In genomic region chr6:55756711-55757110, GRCh38 we compare ENCODE assay signal across 24 cellular contexts.
DNase-seq lines count a peak whose midpoint lies in the region; FAIRE-seq and TF ChIP-seq lines count a peak whose summit lies in the region.
"Had no signal": no experiment of that assay in that cellular context is flagged by ENCODE, and none has a peak within 500 bp of the region (broad histone marks: within the 10 kb centered on the region; RNA-seq: fewer than 3 reads in every experiment).

No MANE protein-coding gene starts in this region.

- H3K9ac ChIP-seq in adipocyte (ENCODE audit: low read length) (peak overlapping the region; percentile 62), subcutaneous abdominal adipose tissue (ENCODE audit: low read length in 5 of 5) (no peak overlapping the region), kidney (ENCODE audit: low read length in 2 of 2) (no peak overlapping the region), Karpas-422 (ENCODE audit: low read length) (no peak overlapping the region)
- H3K9ac ChIP-seq: BLaER1, KMS-11 had no signal

- H3K36me3 ChIP-seq in adipocyte (ENCODE audit: control insufficient read depth, insufficient read depth, low read length, severe bottlenecking) (no peaks in the 10 kb centered on the region), subcutaneous abdominal adipose tissue (ENCODE audit: control insufficient read depth in 5 of 5, insufficient read depth in 5 of 5, low read length in 5 of 5) (no peaks in the 10 kb centered on the region), vagina (no peaks in the 10 kb centered on the region), kidney (ENCODE audit: control insufficient read depth in 1 of 2, insufficient read depth in 2 of 2, low read length in 2 of 2) (no peaks in the 10 kb centered on the region), Karpas-422 (ENCODE audit: insufficient read depth, low read length) (no peaks in the 10 kb centered on the region)
- H3K36me3 ChIP-seq: BLaER1 had no signal

- DNase-seq in adipocyte (ENCODE audit: low read depth) = no peak
- DNase-seq in cardiac fibroblast (ENCODE audit: low read depth in 2 of 2) = peak; percentile 5 to 33
- peak; percentile 25 for DNase-seq in iris pigment epithelial cell (ENCODE audit: low read depth)
- no peak for DNase-seq in vagina (ENCODE audit: extremely low spot score in 2 of 2)
- DNase-seq in kidney = no peak
- no peak for DNase-seq in Karpas-422
- DNase-seq: Caco-2; CD4-positive, alpha-beta T cell; DMS 273 treated with DMSO at 0.1 percent for 48 hours; DMS79 treated with DMSO at 0.1 percent for 48 hours; GOT3; MV-4-11; NCI-H1105 treated with DMSO at 0.1 percent for 48 hours; NCI-H2081; NCI-H2171; NCI-H345; NCI-H524 treated with DMSO at 0.1 percent for 48 hours; NCI-H82; Right ventricle myocardium superior had no signal

- H3K4me3 ChIP-seq in adipocyte (ENCODE audit: low read length) (no peak overlapping the region), cardiac fibroblast (replicated peaks in 1 of 2; ENCODE audit: low read depth in 2 of 2, low read length in 2 of 2) (no peak overlapping the region), subcutaneous abdominal adipose tissue (ENCODE audit: low read depth in 1 of 5, low read length in 5 of 5) (no peak overlapping the region), vagina (no peak overlapping the region), kidney (ENCODE audit: low read length in 2 of 2) (no peak overlapping the region), Karpas-422 (ENCODE audit: low read length) (no peak overlapping the region)
- H3K4me3 ChIP-seq: BLaER1, GM12878 had no signal

- H3K4me2 ChIP-seq in Karpas-422 (ENCODE audit: low read depth, low read length, poor library complexity, severe bottlenecking) = no peak overlapping the region
- H3K4me2 ChIP-seq: BLaER1, KMS-11 had no signal

- H3K27ac ChIP-seq in subcutaneous abdominal adipose tissue (ENCODE audit: low read depth, low read length) (peak overlapping the region; percentile 29), vagina (no peak overlapping the region), kidney (ENCODE audit: low read depth in 2 of 2, low read length in 2 of 2) (no peak overlapping the region), Karpas-422 (ENCODE audit: low read length) (no peak overlapping the region)
- H3K27ac ChIP-seq: BLaER1, KMS-11 had no signal

- no peaks in the 10 kb centered on the region for H3K79me2 ChIP-seq in Karpas-422 (ENCODE audit: low read length)

- intact Hi-C loops in vagina (cut with DNase I) = no loop called here
- intact Hi-C loops in kidney (cut with DNase I) = no loop called here

- no peak for TF ChIP-seq CTCF in cardiac fibroblast (IDR thresholded peaks at IDR 0.05; ENCODE audit: low read depth, low read length)
- TF ChIP-seq CTCF in vagina (IDR thresholded peaks at IDR 0.05) = no peak
- no peak for TF ChIP-seq CTCF in kidney (IDR thresholded peaks at IDR 0.05; ENCODE audit: borderline replicate concordance, extremely low read depth, insufficient read depth)

- no peak for TF ChIP-seq POLR2A in vagina (IDR thresholded peaks at IDR 0.05)

- FAIRE-seq in kidney (lab: Jason Lieb, UNC) = no peak
- FAIRE-seq: GM12878, HTR-8/SVneo had no signal

- H3K9me3 ChIP-seq in adipocyte (ENCODE audit: control insufficient read depth, low read length) (no peaks in the 10 kb centered on the region), subcutaneous abdominal adipose tissue (ENCODE audit: control insufficient read depth in 5 of 5, low read length in 5 of 5) (no peaks in the 10 kb centered on the region), vagina (no peaks in the 10 kb centered on the region), kidney (ENCODE audit: control insufficient read depth in 1 of 2, low read length in 2 of 2) (no peaks in the 10 kb centered on the region), Karpas-422 (ENCODE audit: low read length) (no peaks in the 10 kb centered on the region)
- H3K9me3 ChIP-seq: BLaER1, Caco-2 had no signal

- H3K4me1 ChIP-seq in adipocyte (ENCODE audit: control insufficient read depth, insufficient read depth, low read length) (peaks cover 52% of the 10 kb centered on the region), subcutaneous abdominal adipose tissue (ENCODE audit: control insufficient read depth in 5 of 5, insufficient read depth in 5 of 5, low read length in 5 of 5) (peaks cover 0 to 5% (median 0%) of the 10 kb centered on the region in 5 donors), vagina (no peaks in the 10 kb centered on the region), kidney (ENCODE audit: control insufficient read depth in 1 of 2, insufficient read depth in 1 of 2, low read depth in 1 of 2, low read length in 2 of 2) (no peaks in the 10 kb centered on the region), Karpas-422 (ENCODE audit: low read length) (no peaks in the 10 kb centered on the region)
- H3K4me1 ChIP-seq: BLaER1, Caco-2 had no signal

- H3K27me3 ChIP-seq in adipocyte (replicated peaks; ENCODE audit: control insufficient read depth, insufficient read depth, low read length) (no peaks in the 10 kb centered on the region), subcutaneous abdominal adipose tissue (ENCODE audit: control insufficient read depth in 5 of 5, insufficient read depth in 4 of 5, low read length in 5 of 5) (no peaks in the 10 kb centered on the region), vagina (no peaks in the 10 kb centered on the region), Karpas-422 (ENCODE audit: low read length) (no peaks in the 10 kb centered on the region)
- H3K27me3 ChIP-seq: BLaER1 had no signal

- no peaks in the 10 kb centered on the region for H3K9me2 ChIP-seq in Karpas-422 (replicated peaks; ENCODE audit: insufficient read depth, low read length)

- H2AFZ ChIP-seq in Karpas-422 (ENCODE audit: low read length) = no peak overlapping the region

- H4K20me1 ChIP-seq in Karpas-422 (ENCODE audit: insufficient read depth, low read depth, low read length) = no peaks in the 10 kb centered on the region
- H4K20me1 ChIP-seq: BLaER1 had no signal

Comparison
In these comparisons a context has a peak if more than half of its experiments do, and no peak if none do; other contexts are left out.
1. DNase-seq: peak in cardiac fibroblast (2 of 2) and iris pigment epithelial cell (single experiment); none in adipocyte (single experiment), vagina (0 of 2), kidney (single experiment) and Karpas-422 (single experiment).